ENCODE assay signal across 11 cellular contexts in the genomic region with DNA sequence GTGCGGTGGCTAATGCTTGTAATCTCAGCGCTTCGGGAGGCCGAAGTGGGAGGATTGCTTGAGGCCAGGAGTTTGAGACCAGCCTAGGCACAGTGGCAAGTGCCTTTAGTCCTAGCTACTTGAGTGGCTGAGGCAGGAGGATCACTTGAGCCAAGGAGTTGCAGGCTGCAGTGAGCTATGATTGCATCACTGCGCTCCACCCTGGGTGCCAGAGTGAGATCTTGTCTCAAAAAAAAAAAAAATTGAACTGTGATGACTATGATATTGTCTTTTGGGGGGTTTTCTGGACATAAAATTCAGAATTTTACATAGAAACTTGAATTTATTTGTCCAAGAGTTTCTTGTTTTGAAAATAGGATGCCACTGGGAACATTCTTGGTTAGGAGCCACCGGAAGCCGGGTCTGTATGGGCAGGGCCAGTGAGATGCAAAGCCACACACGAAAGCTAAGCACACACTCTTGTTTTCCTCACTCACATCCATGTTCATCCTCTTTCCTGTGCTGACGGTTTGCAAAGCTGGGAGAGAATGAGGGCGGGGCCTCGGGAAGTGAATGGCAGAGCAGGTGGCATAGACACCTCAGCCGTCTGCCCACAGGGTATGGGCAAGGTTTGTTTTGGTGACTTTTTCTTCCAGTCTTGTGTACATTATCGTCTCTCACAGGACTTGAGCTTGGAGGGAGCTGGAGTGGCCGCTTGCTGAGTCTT. TPM values are rescaled to one million over a fixed set of nuclear protein-coding genes. Genes with fewer than 3 reads are reported as not detected.
DNase-seq lines count a peak whose midpoint lies in the region; TF ChIP-seq lines count a peak whose summit lies in the region.
"Had no signal": no experiment of that assay in that cellular context is flagged by ENCODE, and none has a peak within 500 bp of the region (broad histone marks: within the 10 kb centered on the region; RNA-seq: fewer than 3 reads in every experiment).

No MANE protein-coding gene starts in this region.

- H3K36me3 ChIP-seq in transverse colon = no peaks in the 10 kb centered on the region
- H3K36me3 ChIP-seq: thyroid gland had no signal

- peak overlapping the region; percentile 71 for H3K4me3 Mint-ChIP-seq in glutamatergic neuron (ENCODE audit: unreplicated experiment)
- no peak overlapping the region for H3K4me3 Mint-ChIP-seq in activated naive CD8-positive, alpha-beta T cell treated with anti-CD3 and anti-CD28 coated beads for 36 hours
- H3K4me3 Mint-ChIP-seq: central memory CD8-positive, alpha-beta T cell had no signal

- H3K36me3 Mint-ChIP-seq in glutamatergic neuron (ENCODE audit: unreplicated experiment) = no peaks in the 10 kb centered on the region
- no peaks in the 10 kb centered on the region for H3K36me3 Mint-ChIP-seq in activated naive CD8-positive, alpha-beta T cell treated with anti-CD3 and anti-CD28 coated beads for 36 hours

- TF ChIP-seq POLR2A in transverse colon (IDR thresholded peaks at IDR 0.05) = no peak

- H3K27ac Mint-ChIP-seq in glutamatergic neuron (ENCODE audit: unreplicated experiment) = peak overlapping the region; percentile 92
- no peak overlapping the region for H3K27ac Mint-ChIP-seq in activated naive CD8-positive, alpha-beta T cell treated with anti-CD3 and anti-CD28 coated beads for 36 hours

- peak overlapping the region; percentile 56 to 92 (median 64) for H3K27ac ChIP-seq in transverse colon
- H3K27ac ChIP-seq: thyroid gland had no signal

- peaks cover 6% of the 10 kb centered on the region for H3K9me3 Mint-ChIP-seq in glutamatergic neuron (ENCODE audit: unreplicated experiment)
- no peaks in the 10 kb centered on the region for H3K9me3 Mint-ChIP-seq in activated naive CD8-positive, alpha-beta T cell treated with anti-CD3 and anti-CD28 coated beads for 36 hours
- H3K9me3 Mint-ChIP-seq: central memory CD8-positive, alpha-beta T cell had no signal

- no peaks in the 10 kb centered on the region for H3K27me3 ChIP-seq in transverse colon
- H3K27me3 ChIP-seq: thyroid gland had no signal

- DNase-seq in SHP77 (lab: John Stamatoyannopoulos, UW) (peak; percentile 56 to 63), SHP77 treated with DMSO at 0.1 percent for 48 hours (lab: John Stamatoyannopoulos, UW) (no peak), NCI-H69 (lab: John Stamatoyannopoulos, UW) (peak; percentile 92), glutamatergic neuron (no peak), transverse colon (peak; percentile 67), middle frontal gyrus (ENCODE audit: extremely low spot score, low spot score) (no peak), SIG-M5 (lab: John Stamatoyannopoulos, UW) (no peak)
- no peak for DNase-seq in activated naive CD8-positive, alpha-beta T cell treated with anti-CD3 and anti-CD28 coated beads for 36 hours
- DNase-seq: activated naive CD4-positive, alpha-beta T cell treated with anti-CD3 and anti-CD28 coated beads, Interleukin-2, amount 50 U/mL, for 16 hours; thyroid gland had no signal

- peak overlapping the region in 1 of 4 donors; percentile 10 for H3K4me3 ChIP-seq in transverse colon
- H3K4me3 ChIP-seq: thyroid gland had no signal

- H3K4me1 ChIP-seq in transverse colon = peaks cover 34 to 73% (median 44%) of the 10 kb centered on the region in 4 donors

- peaks cover 59% of the 10 kb centered on the region for H3K4me1 Mint-ChIP-seq in glutamatergic neuron (ENCODE audit: low read depth, unreplicated experiment)
- peaks cover 8% of the 10 kb centered on the region for H3K4me1 Mint-ChIP-seq in activated naive CD8-positive, alpha-beta T cell treated with anti-CD3 and anti-CD28 coated beads for 36 hours

- intact Hi-C loops in transverse colon (cut with DNase I; ENCODE audit: low total_unique reads) = no loop called here

- no peaks in the 10 kb centered on the region for H3K9me3 ChIP-seq in transverse colon
- H3K9me3 ChIP-seq: thyroid gland had no signal

- in situ Hi-C loops in transverse colon (cut with MboI; ENCODE audit: low pct_ligation_motif_present in 1 of 4, low pct_unique_long_range_greater_than_20kb in 1 of 4, low sequenced_read_pairs in 3 of 4) = no loop called here

- TF ChIP-seq EP300 in transverse colon (IDR thresholded peaks at IDR 0.05; ENCODE audit: low read depth) = no peak

- TF ChIP-seq CTCF in glutamatergic neuron (IDR thresholded peaks at IDR 0.05; ENCODE audit: partially characterized antibody, unreplicated experiment) (no peak), transverse colon (IDR thresholded peaks at IDR 0.05) (no peak)

- peaks cover 8% of the 10 kb centered on the region for H3K27me3 Mint-ChIP-seq in glutamatergic neuron (ENCODE audit: unreplicated experiment)
- H3K27me3 Mint-ChIP-seq in activated naive CD8-positive, alpha-beta T cell treated with anti-CD3 and anti-CD28 coated beads for 36 hours = peaks cover 58% of the 10 kb centered on the region

- WGBS in transverse colon (ENCODE audit: low coverage in 1 of 2), 2 donors = 62 to 74% methylated on average over 7 to 14 of the region's 14 CpGs

RNA-seq across cellular contexts. Expression of gene AGAP1, which starts 12.6 kb away (rescaled TPM):
- 153 TPM for total RNA-seq in glutamatergic neuron (ENCODE audit: unreplicated experiment)
- 10 to 100 TPM; 56.1 to 96.9 (median 71.2) TPM for total RNA-seq in transverse colon
- 1 to 10 TPM in 1 of 2 experiments, under 1 TPM in 1; 0.89 to 1.4 TPM for total RNA-seq in activated naive CD8-positive, alpha-beta T cell treated with anti-CD3 and anti-CD28 coated beads for 36 hours

Comparison
In these comparisons a context has a peak if more than half of its experiments do, and no peak if none do; other contexts are left out.
1. DNase-seq: peak in SHP77 (2 of 2), NCI-H69 (single experiment) and transverse colon (single experiment); none in SHP77 treated with DMSO at 0.1 percent for 48 hours (single experiment), glutamatergic neuron (single experiment), middle frontal gyrus (single experiment), activated naive CD8-positive, alpha-beta T cell treated with anti-CD3 and anti-CD28 coated beads for 36 hours (single experiment) and SIG-M5 (single experiment).
2. RNA of gene AGAP1, which starts 12.6 kb away (total RNA-seq): 153 TPM in glutamatergic neuron (single experiment) and 56.1 to 96.9 TPM in transverse colon; 0.89 to 1.4 TPM in activated naive CD8-positive, alpha-beta T cell treated with anti-CD3 and anti-CD28 coated beads for 36 hours; every median in the first group is over 10 times any median in the second.